ENCODE assay signal across 11 cellular contexts in genomic region chr5:93163010-93163663, GRCh38.
DNase-seq lines count a peak whose midpoint lies in the region; ATAC-seq, FAIRE-seq and TF ChIP-seq lines count a peak whose summit lies in the region.
"Had no signal": no experiment of that assay in that cellular context is flagged by ENCODE, and none has a peak within 500 bp of the region (broad histone marks: within the 10 kb centered on the region; RNA-seq: fewer than 3 reads in every experiment).

No MANE protein-coding gene starts in this region.

- H3K4me3 ChIP-seq in GM23338 = no peak overlapping the region

- H3F3A ChIP-seq in GM23338 (replicated peaks; ENCODE audit: low read depth) = no peaks in the 10 kb centered on the region

- no peaks in the 10 kb centered on the region for H3K27me3 ChIP-seq in GM23338 (ENCODE audit: insufficient read depth)

- peak; percentile 75 for FAIRE-seq in RCC 7860 (lab: Jason Lieb, UNC)

- no peak overlapping the region for H2AFZ ChIP-seq in GM23338

- H3K79me2 ChIP-seq in GM23338 (replicated peaks; ENCODE audit: insufficient read depth) = no peaks in the 10 kb centered on the region

- H3K27me3 Mint-ChIP-seq in osteocyte (ENCODE audit: unreplicated experiment) = no peaks in the 10 kb centered on the region
- H3K27me3 Mint-ChIP-seq in GM23338 (ENCODE audit: insufficient read depth, low read depth, poor library complexity) = no peaks in the 10 kb centered on the region
- H3K27me3 Mint-ChIP-seq in nephron progenitor cell (ENCODE audit: low read depth, poor library complexity) = peaks cover 3% of the 10 kb centered on the region
- H3K27me3 Mint-ChIP-seq: activated CD8-positive, alpha-beta memory T cell treated with anti-CD3 and anti-CD28 coated beads, Interleukin-2, amount 10 ng/mL, durations not matched to agents 7 days and 5 days had no signal

- H3K4me3 Mint-ChIP-seq in osteocyte (ENCODE audit: unreplicated experiment) (no peak overlapping the region), GM23338 (no peak overlapping the region), nephron progenitor cell (no peak overlapping the region)
- H3K4me3 Mint-ChIP-seq: activated CD8-positive, alpha-beta memory T cell treated with anti-CD3 and anti-CD28 coated beads, Interleukin-2, amount 10 ng/mL, durations not matched to agents 7 days and 5 days had no signal

- H3K4me2 ChIP-seq in GM23338 = no peak overlapping the region

- ATAC-seq in HG02870 (IDR thresholded peaks at IDR 0.05; ENCODE audit: unreplicated experiment) (no peak), GM23338 (no peak)
- ATAC-seq: activated CD8-positive, alpha-beta memory T cell treated with anti-CD3 and anti-CD28 coated beads, Interleukin-2, amount 10 ng/mL, durations not matched to agents 7 days and 5 days had no signal

- no peaks in the 10 kb centered on the region for H3K36me3 ChIP-seq in GM23338 (ENCODE audit: insufficient read depth)

- H3K36me3 Mint-ChIP-seq in osteocyte (ENCODE audit: unreplicated experiment) = no peaks in the 10 kb centered on the region
- H3K36me3 Mint-ChIP-seq in GM23338 (ENCODE audit: low read depth) = no peaks in the 10 kb centered on the region; the same call in 2 of the 3 replicates
- peaks cover 13% of the 10 kb centered on the region for H3K36me3 Mint-ChIP-seq in nephron progenitor cell (ENCODE audit: low read depth)
- H3K36me3 Mint-ChIP-seq: activated CD8-positive, alpha-beta memory T cell treated with anti-CD3 and anti-CD28 coated beads, Interleukin-2, amount 10 ng/mL, durations not matched to agents 7 days and 5 days had no signal

- peak; percentile 90 for DNase-seq in EH (ENCODE audit: low read depth)
- DNase-seq in RCC 7860 (ENCODE audit: low spot score) = peak; percentile 45
- peak; percentile 91 for DNase-seq in fibroblast of gingiva (ENCODE audit: low read depth)
- no peak for DNase-seq in osteocyte (ENCODE audit: extremely low spot score, unreplicated experiment)
- DNase-seq in DMS79 (lab: John Stamatoyannopoulos, UW) = no peak
- DNase-seq in GM23338 (ENCODE audit: low spot score) = no peak
- DNase-seq in nephron progenitor cell = no peak
- DNase-seq: activated CD8-positive, alpha-beta memory T cell treated with anti-CD3 and anti-CD28 coated beads, Interleukin-2, amount 10 ng/mL, durations not matched to agents 7 days and 5 days; DMS79 treated with DMSO at 0.1 percent for 48 hours; NCI-H2107 had no signal

- H3K9me3 Mint-ChIP-seq in osteocyte (ENCODE audit: unreplicated experiment) = no peaks in the 10 kb centered on the region
- H3K9me3 Mint-ChIP-seq in GM23338 = no peaks in the 10 kb centered on the region; the same call in 2 of the 3 replicates
- H3K9me3 Mint-ChIP-seq in nephron progenitor cell = peaks cover 17% of the 10 kb centered on the region

- no peak overlapping the region for H3K27ac ChIP-seq in GM23338 (ENCODE audit: low read depth)

- peak overlapping the region; percentile 89 for H3K27ac Mint-ChIP-seq in osteocyte (ENCODE audit: unreplicated experiment)
- H3K27ac Mint-ChIP-seq in GM23338 = no peak overlapping the region
- no peak overlapping the region for H3K27ac Mint-ChIP-seq in nephron progenitor cell
- H3K27ac Mint-ChIP-seq: activated CD8-positive, alpha-beta memory T cell treated with anti-CD3 and anti-CD28 coated beads, Interleukin-2, amount 10 ng/mL, durations not matched to agents 7 days and 5 days had no signal

- no peaks in the 10 kb centered on the region for H4K20me1 ChIP-seq in GM23338 (replicated peaks; ENCODE audit: insufficient read depth)

- no peaks in the 10 kb centered on the region for H3K4me1 ChIP-seq in GM23338 (ENCODE audit: insufficient read depth)

- no peaks in the 10 kb centered on the region for H3K9me2 ChIP-seq in GM23338 (ENCODE audit: insufficient read depth)

- H3K4me1 Mint-ChIP-seq in osteocyte (ENCODE audit: unreplicated experiment) (peaks cover 39% of the 10 kb centered on the region), GM23338 (peaks cover 9% of the 10 kb centered on the region; the same call in 2 of the 3 replicates), nephron progenitor cell (peaks cover 54% of the 10 kb centered on the region)
- H3K4me1 Mint-ChIP-seq: activated CD8-positive, alpha-beta memory T cell treated with anti-CD3 and anti-CD28 coated beads, Interleukin-2, amount 10 ng/mL, durations not matched to agents 7 days and 5 days had no signal

- no peak for TF ChIP-seq CTCF in osteocyte (IDR thresholded peaks at IDR 0.05)
- TF ChIP-seq CTCF in GM23338 (conservative IDR thresholded peaks at IDR 0.05; ENCODE audit: low read depth in 2 of 2) = no peak
- TF ChIP-seq CTCF in nephron progenitor cell (IDR thresholded peaks at IDR 0.05) = no peak

TF ChIP-seq in GM23338, 12 proteins besides CTCF, POLR2A, EP300 and RAD21 (continues in another document):
- TF ChIP-seq ZNF331 (CRISPR knock-in tag; IDR thresholded peaks at IDR 0.05; ENCODE audit: low read depth) (no peak), ETS1 (IDR thresholded peaks at IDR 0.05) (no peak), ZNF462 (CRISPR knock-in tag; IDR thresholded peaks at IDR 0.05) (no peak)

Comparison
In these comparisons a context has a peak if more than half of its experiments do, and no peak if none do; other contexts are left out.
1. DNase-seq: peak in EH (single experiment), RCC 7860 (single experiment) and fibroblast of gingiva (single experiment); none in osteocyte (single experiment), DMS79 (single experiment), GM23338 (single experiment) and nephron progenitor cell (single experiment).